22 cellular contexts compared by ENCODE assay signal in the genomic region with DNA sequence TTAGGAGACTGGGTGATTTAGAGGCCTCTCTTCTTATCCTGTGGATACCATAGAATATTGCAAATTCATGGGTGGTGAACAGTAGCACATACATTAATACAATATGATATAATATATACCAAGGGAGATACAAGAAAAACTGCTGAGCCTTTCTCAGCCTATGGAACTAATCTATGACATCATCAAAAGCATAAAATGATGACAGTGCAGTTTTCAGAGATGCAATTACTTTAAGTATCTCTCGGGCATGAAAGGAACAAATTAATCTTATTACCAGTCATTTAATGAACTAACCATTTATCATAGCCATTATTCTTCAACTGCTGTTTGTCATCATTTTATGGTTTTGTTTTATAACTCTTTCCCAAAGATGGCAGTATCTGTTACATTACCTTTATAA. TPM values are rescaled to one million over a fixed set of nuclear protein-coding genes. Genes with fewer than 3 reads are reported as not detected.
DNase-seq lines count a peak whose midpoint lies in the region; ATAC-seq, FAIRE-seq and TF ChIP-seq lines count a peak whose summit lies in the region.
"Had no signal": no experiment of that assay in that cellular context is flagged by ENCODE, and none has a peak within 500 bp of the region (broad histone marks: within the 10 kb centered on the region; RNA-seq: fewer than 3 reads in every experiment).

No MANE protein-coding gene starts in this region.

- ATAC-seq in HepG2 (no peak), right lobe of liver (no peak), GM21360 (IDR thresholded peaks at IDR 0.05; ENCODE audit: unreplicated experiment) (no peak)
- ATAC-seq: GM23338, HCT116 had no signal

- H2AFZ ChIP-seq in HepG2 (ENCODE audit: low read length) (no peak overlapping the region), astrocyte (ENCODE audit: low read depth, low read length) (no peak overlapping the region), neural cell (ENCODE audit: low read depth, low read length) (no peak overlapping the region)
- H2AFZ ChIP-seq: GM23338 had no signal

- H4K20me1 ChIP-seq in HepG2 (ENCODE audit: insufficient read depth, low read length) (no peaks in the 10 kb centered on the region), astrocyte (ENCODE audit: insufficient read depth, low read length) (no peaks in the 10 kb centered on the region), neural cell (ENCODE audit: insufficient read depth) (no peaks in the 10 kb centered on the region)
- H4K20me1 ChIP-seq: BLaER1 had no signal

- H3K36me3 Mint-ChIP-seq in astrocyte (ENCODE audit: low read depth, unreplicated experiment) = no peaks in the 10 kb centered on the region
- H3K36me3 Mint-ChIP-seq: CD14-positive monocyte; CD4-positive, alpha-beta memory T cell; IgD-negative memory B cell had no signal

- no TSS peak for BruUV-seq in HepG2 (replicated peaks; lab: Mats Ljungman, UMichigan)

- peaks cover 28% of the 10 kb centered on the region for H3K27me3 Mint-ChIP-seq in astrocyte (ENCODE audit: low read depth, unreplicated experiment)

- in situ Hi-C loops in HepG2 (cut with HindIII; ENCODE audit: extremely low pct_ligation_motif_present, low pct_unique_long_range_greater_than_20kb) = no loop called here

- H3K9ac ChIP-seq in HepG2 (ENCODE audit: insufficient read depth, low read depth, low read length) (no peak overlapping the region), astrocyte (ENCODE audit: low read length) (no peak overlapping the region), neural cell (ENCODE audit: low read length) (no peak overlapping the region)
- H3K9ac ChIP-seq: BLaER1 had no signal

- no peaks in the 10 kb centered on the region for H3K9me2 ChIP-seq in neural cell (ENCODE audit: insufficient read depth, low read length)

- H3K4me1 Mint-ChIP-seq in astrocyte (ENCODE audit: low read depth, unreplicated experiment) = peaks cover 4% of the 10 kb centered on the region
- H3K4me1 Mint-ChIP-seq: GM23338, IgD-negative memory B cell had no signal

- H3K4me2 ChIP-seq in HepG2 (ENCODE audit: low read depth, low read length) (no peak overlapping the region), astrocyte (ENCODE audit: low read length) (no peak overlapping the region), neural cell (ENCODE audit: low read length) (no peak overlapping the region)
- H3K4me2 ChIP-seq: BLaER1, GM23338 had no signal

- H3K27ac ChIP-seq in HepG2 (ENCODE audit: extremely low read length, insufficient read depth, low read length) (no peak overlapping the region), right lobe of liver (no peak overlapping the region), astrocyte (ENCODE audit: low read depth, low read length) (no peak overlapping the region), neural cell (ENCODE audit: low read length) (no peak overlapping the region)
- H3K27ac ChIP-seq: 22Rv1, BLaER1, HL-60 had no signal

- H3K79me2 ChIP-seq in HepG2 (ENCODE audit: insufficient read depth, low read length) = no peaks in the 10 kb centered on the region
- no peaks in the 10 kb centered on the region for H3K79me2 ChIP-seq in astrocyte (ENCODE audit: insufficient read depth, low read length)
- H3K79me2 ChIP-seq in neural cell (replicated peaks; ENCODE audit: insufficient read depth, low read length) = no peaks in the 10 kb centered on the region

- no peaks in the 10 kb centered on the region for H3F3A ChIP-seq in neural cell (ENCODE audit: insufficient read depth, low read length, poor library complexity, severe bottlenecking)

- FAIRE-seq in HepG2 (lab: Jason Lieb, UNC) (no peak), astrocyte (lab: Jason Lieb, UNC) (peak; percentile 20)
- FAIRE-seq: GM12892, GM18507 had no signal

- DNase-seq in DMS 273 (lab: John Stamatoyannopoulos, UW; ENCODE audit: unreplicated experiment) (peak; percentile 18), DMS 273 treated with DMSO at 0.1 percent for 48 hours (lab: John Stamatoyannopoulos, UW) (no peak), HepG2 (ENCODE audit: low spot score) (no peak), right lobe of liver (no peak), astrocyte (ENCODE audit: low read depth) (no peak), COR-L47 (lab: John Stamatoyannopoulos, UW) (no peak)
- DNase-seq: Calu3; CD4-positive, alpha-beta memory T cell; H7; HFFc6 had no signal

- POLR2A ChIA-PET in HepG2 (lab: Yijun Ruan, JAX) = no interaction called here

- peaks cover 9% of the 10 kb centered on the region; the same call in 1 of the 2 replicates for H3K4me1 ChIP-seq in HepG2 (ENCODE audit: insufficient read depth, low read length)
- peaks cover 0 to 6% (median 0%) of the 10 kb centered on the region in 4 donors for H3K4me1 ChIP-seq in right lobe of liver
- no peaks in the 10 kb centered on the region for H3K4me1 ChIP-seq in astrocyte (ENCODE audit: insufficient read depth, low read length)
- H3K4me1 ChIP-seq: BLaER1 had no signal

- H3K9me3 Mint-ChIP-seq in astrocyte (ENCODE audit: unreplicated experiment) = no peaks in the 10 kb centered on the region
- H3K9me3 Mint-ChIP-seq: GM23338 had no signal

- TF ChIP-seq EP300 in HepG2 (IDR thresholded peaks at IDR 0.05; ENCODE audit: low read depth in 2 of 2, low read length in 2 of 2) (no peak), HepG2 (CRISPR knock-in tag; IDR thresholded peaks at IDR 0.05; ENCODE audit: borderline replicate concordance) (no peak), neural cell (conservative IDR thresholded peaks at IDR 0.05; ENCODE audit: poor library complexity, severe bottlenecking) (no peak)

- no peak for TF ChIP-seq POLR2A in HepG2 (IDR thresholded peaks at IDR 0.05; ENCODE audit: insufficient read depth in 1 of 2, low read depth in 2 of 2, low read length in 2 of 2)
- no peak for TF ChIP-seq POLR2A in right lobe of liver (IDR thresholded peaks at IDR 0.05)

- H3K9me3 ChIP-seq in HepG2 (ENCODE audit: low read length) = no peaks in the 10 kb centered on the region
- no peaks in the 10 kb centered on the region for H3K9me3 ChIP-seq in right lobe of liver
- no peaks in the 10 kb centered on the region for H3K9me3 ChIP-seq in astrocyte (ENCODE audit: insufficient read depth, low read depth, low read length)
- H3K9me3 ChIP-seq in neural cell (ENCODE audit: low read length) = no peaks in the 10 kb centered on the region

- WGBS in HepG2 (ENCODE audit: low lambda C conversion rate) = 0% methylated on average over 1 of the region's 1 CpG
- WGBS in right lobe of liver (ENCODE audit: insufficient coverage, low coverage, low lambda C conversion rate, missing lambda C conversion rate) = 67% methylated on average over 1 of the region's 1 CpG

- no peak overlapping the region for H3K4me3 Mint-ChIP-seq in astrocyte (ENCODE audit: unreplicated experiment)
- H3K4me3 Mint-ChIP-seq: CD14-positive monocyte; CD4-positive, alpha-beta memory T cell; GM23338; HFFc6; IgD-negative memory B cell had no signal

- TF ChIP-seq RAD21 in HepG2 (CRISPR knock-in tag; IDR thresholded peaks at IDR 0.05) (no peak), neural cell (conservative IDR thresholded peaks at IDR 0.05) (no peak)

- CTCF ChIA-PET in HepG2 (lab: Yijun Ruan, JAX; ENCODE audit: low intra/inter-chr PET ratio, low total read pairs) = no interaction called here

- intact Hi-C loops in HepG2 (cut with micrococcal nuclease; ENCODE audit: unreplicated experiment) = no loop called here
- intact Hi-C loops in right lobe of liver (cut with DNase I) = no loop called here

- no peak overlapping the region for H3K27ac Mint-ChIP-seq in astrocyte (ENCODE audit: unreplicated experiment)
- H3K27ac Mint-ChIP-seq: CD14-positive monocyte; CD4-positive, alpha-beta memory T cell; GM23338; HFFc6; IgD-negative memory B cell had no signal

- TF ChIP-seq CTCF in HepG2 (CRISPR knock-in tag; IDR thresholded peaks at IDR 0.05) (no peak), right lobe of liver (IDR thresholded peaks at IDR 0.05) (no peak), astrocyte (IDR thresholded peaks at IDR 0.05; ENCODE audit: insufficient read depth, low read depth, low read length) (no peak), neural cell (IDR thresholded peaks at IDR 0.05; ENCODE audit: poor library complexity, severe bottlenecking) (no peak)

- H3K4me3 ChIP-seq in HepG2 (replicated peaks in 1 of 3; ENCODE audit: insufficient read depth in 1 of 3, low read depth in 2 of 3, low read length in 3 of 3) (no peak overlapping the region), right lobe of liver (no peak overlapping the region), astrocyte (ENCODE audit: insufficient read depth, low read depth, low read length) (no peak overlapping the region), neural cell (ENCODE audit: low read length) (peak overlapping the region; percentile 78)
- H3K4me3 ChIP-seq: BLaER1, GM23338 had no signal

- peaks cover 0 to 5% of the 10 kb centered on the region in 2 experiments; a peak in 1 of 5 replicates for H3K27me3 ChIP-seq in HepG2 (ENCODE audit: control insufficient read depth in 1 of 2, insufficient read depth in 2 of 2, low read length in 2 of 2)
- no peaks in the 10 kb centered on the region for H3K27me3 ChIP-seq in right lobe of liver
- peaks cover 13% of the 10 kb centered on the region for H3K27me3 ChIP-seq in astrocyte (ENCODE audit: insufficient read depth, low read length)
- H3K27me3 ChIP-seq in neural cell (ENCODE audit: insufficient read depth, low read depth, low read length) = peaks cover 26% of the 10 kb centered on the region
- H3K27me3 ChIP-seq: BLaER1 had no signal

- H3K36me3 ChIP-seq in HepG2 (replicated peaks in 1 of 2; ENCODE audit: control insufficient read depth in 1 of 2, insufficient read depth in 2 of 2, low read length in 2 of 2) = no peaks in the 10 kb centered on the region
- no peaks in the 10 kb centered on the region for H3K36me3 ChIP-seq in right lobe of liver
- H3K36me3 ChIP-seq in astrocyte (ENCODE audit: insufficient read depth, low read length) = no peaks in the 10 kb centered on the region
- no peaks in the 10 kb centered on the region for H3K36me3 ChIP-seq in neural cell (ENCODE audit: insufficient read depth, low read length)
- H3K36me3 ChIP-seq: BLaER1 had no signal

RNA-seq across cellular contexts. Expression of a gene that starts 3.5 kb away (rescaled TPM):
- total RNA-seq in HepG2 (2016; rRNA removed; fragmentation: Illumina TruSeq; extraction: Trizol) (not detected in 2 replicates), right lobe of liver (under 1 TPM in 1 of 6 experiments, not detected in 5; 0.11 TPM), astrocyte (0.36 and 0.38 TPM in 2 replicates)
- total RNA-seq in HepG2 (2016; cell fraction: cytosol; rRNA removed; fragmentation: Illumina TruSeq; extraction: Trizol; ENCODE audit: low read depth) = not detected in 2 replicates
- total RNA-seq in HepG2 (2016; cell fraction: insoluble cytoplasmic fraction; rRNA removed; fragmentation: Illumina TruSeq; extraction: Trizol) = not detected in 2 replicates
- total RNA-seq in HepG2 (2016; cell fraction: membrane; rRNA removed; fragmentation: Illumina TruSeq; extraction: Trizol) = not detected in 2 replicates
- total RNA-seq in HepG2 (2016; cell fraction: nucleus; rRNA removed; fragmentation: Illumina TruSeq; extraction: Trizol) = not detected in 2 replicates
- polyA plus RNA-seq in HepG2 (2011; rRNA removed) (not detected in 2 replicates), neural cell (22.2 and 28.8 TPM in 2 replicates)
- not detected in 2 replicates for polyA plus RNA-seq in HepG2 (2011; cell fraction: cytosol; rRNA removed)
- polyA plus RNA-seq in HepG2 (2011; cell fraction: nucleus; rRNA removed) = not detected in 2 replicates
- polyA plus RNA-seq in HepG2 (2012) = not detected in 2 replicates
- not detected in 2 replicates for polyA plus RNA-seq in HepG2 (2016; cell fraction: cytosol; fragmentation: Illumina TruSeq; extraction: Trizol; ENCODE audit: low read depth)
- not detected in 2 replicates for polyA plus RNA-seq in HepG2 (2016; cell fraction: insoluble cytoplasmic fraction; fragmentation: Illumina TruSeq; extraction: Trizol; ENCODE audit: low read depth)
- not detected in 2 replicates for polyA plus RNA-seq in HepG2 (2016; cell fraction: membrane; fragmentation: Illumina TruSeq; extraction: Trizol; ENCODE audit: low read depth)
- polyA plus RNA-seq in HepG2 (2016; cell fraction: nucleus; fragmentation: Illumina TruSeq; extraction: Trizol; ENCODE audit: insufficient read depth, low read depth) = not detected in 2 replicates
- polyA minus RNA-seq in HepG2 (2011; rRNA and poly(A)+ RNA removed; ENCODE audit: low replicate concordance) = not detected in 2 replicates
- polyA minus RNA-seq in HepG2 (2011; cell fraction: cytosol; rRNA and poly(A)+ RNA removed) = not detected in 2 replicates
- polyA minus RNA-seq in HepG2 (2011; cell fraction: nucleus; rRNA and poly(A)+ RNA removed) = not detected in 2 replicates
- polyA minus RNA-seq in neural cell = 29.6 and 33.1 TPM in 2 replicates
- total RNA-seq: Calu3, HFFc6, HT1080 had no signal
- polyA plus RNA-seq: CD14-positive monocyte had no signal
